Comparison of ENCODE assay signal across 10 cellular contexts in genomic region chr19:41705393-41706174, GRCh38. TPM values are rescaled to one million over a fixed set of nuclear protein-coding genes. Genes with fewer than 3 reads are reported as not detected.
DNase-seq lines count a peak whose midpoint lies in the region; ATAC-seq and TF ChIP-seq lines count a peak whose summit lies in the region.
"Had no signal": no experiment of that assay in that cellular context is flagged by ENCODE, and none has a peak within 500 bp of the region (broad histone marks: within the 10 kb centered on the region; RNA-seq: fewer than 3 reads in every experiment).

No MANE protein-coding gene starts in this region.

- no peak overlapping the region for H2BK20ac ChIP-seq in H9 (ENCODE audit: low read depth, low read length, poor library complexity, severe bottlenecking)

- no peak overlapping the region for H3K4me3 Mint-ChIP-seq in H9
- H3K4me3 Mint-ChIP-seq: T-helper 1 cell treated with Interleukin-12 subunit alpha and Interleukin-12 subunit beta and Interleukin-4 antibody, amounts not matched to agents 30 μg/mL and 1 μg/mL, for 36 hours had no signal

- intact Hi-C loops in colonic mucosa (cut with DNase I): loop anchor here (2.0 kb wide), 1 partner anchor 41 kb away; no protein-coding TSS in a partner anchor
- intact Hi-C loops in esophagus squamous epithelium (cut with DNase I): no loop called here

- H3K9me3 Mint-ChIP-seq in H9: peaks cover 81 to 96% of the 10 kb centered on the region in 2 experiments
- H3K9me3 Mint-ChIP-seq: T-helper 1 cell treated with Interleukin-12 subunit alpha and Interleukin-12 subunit beta and Interleukin-4 antibody, amounts not matched to agents 30 μg/mL and 1 μg/mL, for 36 hours had no signal

- no peak overlapping the region for H3K4ac ChIP-seq in H9 (ENCODE audit: low read depth, low read length)

- no peak overlapping the region for H2BK5ac ChIP-seq in H9 (ENCODE audit: insufficient read length, low read length)

- H3K27me3 ChIP-seq in H9 (ENCODE audit: insufficient read depth, low read length) (no peaks in the 10 kb centered on the region), colonic mucosa (no peaks in the 10 kb centered on the region), esophagus squamous epithelium (peaks cover 0 to 80% (median 0%) of the 10 kb centered on the region in 4 donors), WERI-Rb-1 (ENCODE audit: insufficient read depth, low read depth, severe bottlenecking) (peaks cover 77% of the 10 kb centered on the region)

- H2AK5ac ChIP-seq in H9 (ENCODE audit: insufficient read length, low read length): no peak overlapping the region

- no peaks in the 10 kb centered on the region for H3K79me1 ChIP-seq in H9 (ENCODE audit: insufficient read depth, low read depth, low read length, poor library complexity, severe bottlenecking)

- H3K36me3 Mint-ChIP-seq in H9 (ENCODE audit: insufficient read depth in 1 of 3, low read depth in 3 of 3): peaks cover 3 to 32% (median 8%) of the 10 kb centered on the region in 3 experiments; a peak in 5 of 7 replicates

- H3K4me1 Mint-ChIP-seq in H9: no peaks in the 10 kb centered on the region

- H2AFZ ChIP-seq in H9 (ENCODE audit: low read length): no peak overlapping the region

- H3K27me3 Mint-ChIP-seq in H9 (ENCODE audit: low read depth): peaks cover 2% of the 10 kb centered on the region

- TF ChIP-seq POLR2A in esophagus squamous epithelium (IDR thresholded peaks at IDR 0.05): no peak

- H3K14ac ChIP-seq in H9 (ENCODE audit: insufficient read depth, low read length): no peak overlapping the region

- H4K20me1 ChIP-seq in H9 (ENCODE audit: control insufficient read depth, insufficient read depth, insufficient read length): peaks cover 4% of the 10 kb centered on the region

- no peak overlapping the region for H3K27ac ChIP-seq in H9 (ENCODE audit: insufficient read length, low read depth, low read length)
- no peak overlapping the region for H3K27ac ChIP-seq in colonic mucosa
- H3K27ac ChIP-seq in esophagus squamous epithelium: no peak overlapping the region
- no peak overlapping the region for H3K27ac ChIP-seq in WERI-Rb-1

- H3T11ph ChIP-seq in H9 (ENCODE audit: low read length): no peak overlapping the region

- no peak overlapping the region for H3K4me2 ChIP-seq in H9 (ENCODE audit: insufficient read depth, insufficient read length, low read length)

- no peak overlapping the region for H3K18ac ChIP-seq in H9 (ENCODE audit: insufficient read length, low read depth, low read length)

- peak; percentile 67 for DNase-seq in H9
- peak; percentile 7 for DNase-seq in SK-MEL-5 (ENCODE audit: low read depth, low spot score)
- peak; percentile 59 for DNase-seq in colonic mucosa
- peak; percentile 24 for DNase-seq in stimulated activated CD4-positive, alpha-beta T cell treated with anti-CD3 and anti-CD28 coated beads, Interleukin-12 subunit alpha, Interleukin-12 subunit beta, amount 100 ng/mL, for 4 hours
- no peak for DNase-seq in esophagus squamous epithelium (lab: John Stamatoyannopoulos, UW)
- DNase-seq in cerebellar nuclear complex (lab: John Stamatoyannopoulos, UW): no peak
- no peak for DNase-seq in WERI-Rb-1

- TF ChIP-seq CTCF in H9 (conservative IDR thresholded peaks at IDR 0.05) (no peak), colonic mucosa (IDR thresholded peaks at IDR 0.05) (no peak), esophagus squamous epithelium (IDR thresholded peaks at IDR 0.05) (no peak), WERI-Rb-1 (IDR thresholded peaks at IDR 0.05; ENCODE audit: low read depth, low read length) (no peak)

- H2BK15ac ChIP-seq in H9 (ENCODE audit: low read depth, low read length): no peak overlapping the region

- H2BK120ac ChIP-seq in H9 (ENCODE audit: low read depth, low read length, poor library complexity, severe bottlenecking): no peak overlapping the region

- ATAC-seq in HG02852 (IDR thresholded peaks at IDR 0.05; ENCODE audit: unreplicated experiment): no peak

- no peak overlapping the region for H4K91ac ChIP-seq in H9 (ENCODE audit: insufficient read length, low read depth, low read length)

- H3K23me2 ChIP-seq in H9 (ENCODE audit: insufficient read length, low read depth, low read length, poor library complexity, severe bottlenecking): no peaks in the 10 kb centered on the region

- H3K4me1 ChIP-seq in H9 (ENCODE audit: insufficient read depth, low read length): no peaks in the 10 kb centered on the region
- peaks cover 7% of the 10 kb centered on the region for H3K4me1 ChIP-seq in colonic mucosa
- H3K4me1 ChIP-seq in esophagus squamous epithelium: peaks cover 0 to 8% (median 0%) of the 10 kb centered on the region in 3 donors

- in situ Hi-C loops in SK-MEL-5 (cut with HindIII; ENCODE audit: low pct_unique_long_range_greater_than_20kb, low sequenced_read_pairs): no loop called here

- no peak overlapping the region for H3K9ac ChIP-seq in H9 (ENCODE audit: extremely low read depth, insufficient read length, low read length)
- no peak overlapping the region for H3K9ac ChIP-seq in colonic mucosa (ENCODE audit: low read depth in 2 of 2, low read length in 2 of 2)

- no peak overlapping the region for H3K56ac ChIP-seq in H9 (ENCODE audit: insufficient read length, low read depth, low read length)

- no peak overlapping the region for H4K5ac ChIP-seq in H9 (ENCODE audit: insufficient read length, low read depth, low read length)

- H3K79me2 ChIP-seq in H9 (ENCODE audit: insufficient read depth, low read length): no peaks in the 10 kb centered on the region

- no CpG with 5 or more reads among the region's 10 CpGs for WGBS in H9 (ENCODE audit: extremely low coverage, insufficient read length, low lambda C conversion rate)
- 32 to 52% methylated on average over 7 to 9 of the region's 10 CpGs for WGBS in esophagus squamous epithelium, 2 donors

- H3K27ac Mint-ChIP-seq in H9: no peak overlapping the region
- H3K27ac Mint-ChIP-seq: T-helper 1 cell treated with Interleukin-12 subunit alpha and Interleukin-12 subunit beta and Interleukin-4 antibody, amounts not matched to agents 30 μg/mL and 1 μg/mL, for 36 hours had no signal

- H3K4me3 ChIP-seq in colonic mucosa: no peak overlapping the region
- H3K4me3 ChIP-seq in esophagus squamous epithelium: no peak overlapping the region
- H3K4me3 ChIP-seq in WERI-Rb-1 (ENCODE audit: low read depth, low read length): no peak overlapping the region

- H4K8ac ChIP-seq in H9 (replicated peaks; ENCODE audit: insufficient read length, low read depth, low read length): no peak overlapping the region

- no peak overlapping the region for H3K23ac ChIP-seq in H9 (ENCODE audit: insufficient read length, low read depth, low read length)

- H3K36me3 ChIP-seq in colonic mucosa (no peaks in the 10 kb centered on the region), esophagus squamous epithelium (no peaks in the 10 kb centered on the region), WERI-Rb-1 (no peaks in the 10 kb centered on the region)

- no peak overlapping the region for H2BK12ac ChIP-seq in H9 (ENCODE audit: insufficient read length, low read depth, low read length)

- peaks cover 10% of the 10 kb centered on the region for H3K9me3 ChIP-seq in H9 (ENCODE audit: control insufficient read depth, low read depth, low read length)
- no peaks in the 10 kb centered on the region for H3K9me3 ChIP-seq in colonic mucosa
- H3K9me3 ChIP-seq in esophagus squamous epithelium: no peaks in the 10 kb centered on the region
- H3K9me3 ChIP-seq in WERI-Rb-1 (ENCODE audit: severe bottlenecking): no peaks in the 10 kb centered on the region

RNA-seq across cellular contexts. Expression of gene CEACAM5, which starts 2.8 kb away (rescaled TPM):
- not detected in 2 replicates for total RNA-seq in H9 (2021)
- not detected in 2 replicates for total RNA-seq in SK-MEL-5 (2014; rRNA removed; shearing (Covaris generic))
- not detected in 2 replicates for polyA plus RNA-seq in SK-MEL-5 (2015; cell fraction: cytosol; rRNA removed)
- polyA plus RNA-seq in SK-MEL-5 (2015; cell fraction: nucleus; rRNA removed): not detected in 2 replicates
- 1,000 to 10,000 TPM; 2,196 to 2,217 TPM for total RNA-seq in colonic mucosa
- 100 to 1,000 TPM in 3 of 4 donors, 10 to 100 TPM in 1; 86.4 to 374 (median 293) TPM for total RNA-seq in esophagus squamous epithelium
- total RNA-seq: dermis microvascular lymphatic vessel endothelial cell had no signal

RNA-seq across cellular contexts. Expression of gene CEACAM7, which starts 17.5 kb away (rescaled TPM):
- total RNA-seq in H9 (2021) (not detected in 2 replicates), colonic mucosa (100 to 1,000 TPM; 329 to 919 TPM), esophagus squamous epithelium (100 to 1,000 TPM in 2 of 4 donors, 10 to 100 TPM in 2; 10.5 to 103 (median 76.7) TPM)
- total RNA-seq in SK-MEL-5 (2014; rRNA removed; shearing (Covaris generic)): not detected in 2 replicates
- not detected in 2 replicates for polyA plus RNA-seq in SK-MEL-5 (2015; cell fraction: cytosol; rRNA removed)
- polyA plus RNA-seq in SK-MEL-5 (2015; cell fraction: nucleus; rRNA removed): not detected in 2 replicates

RNA-seq across cellular contexts. Expression of gene CEACAM6, which starts 49.7 kb away (rescaled TPM):
- not detected in 2 replicates for total RNA-seq in H9 (2021)
- 0.13 TPM in 1 of 2 replicates, not detected in the other for total RNA-seq in SK-MEL-5 (2014; rRNA removed; shearing (Covaris generic))
- polyA plus RNA-seq in SK-MEL-5 (2015; cell fraction: cytosol; rRNA removed): 0.05 and 0.08 TPM in 2 replicates
- not detected in 2 replicates for polyA plus RNA-seq in SK-MEL-5 (2015; cell fraction: nucleus; rRNA removed)
- total RNA-seq in colonic mucosa: 100 to 1,000 TPM; 260 to 655 TPM
- total RNA-seq in esophagus squamous epithelium: 100 to 1,000 TPM in 3 of 4 donors, 10 to 100 TPM in 1; 70.8 to 288 (median 176) TPM
- total RNA-seq: dermis microvascular lymphatic vessel endothelial cell had no signal

Comparison
In these comparisons a context has a peak if more than half of its experiments do, and no peak if none do; other contexts are left out.
1. DNase-seq: peak in H9 (single experiment), SK-MEL-5 (single experiment), colonic mucosa (single experiment) and stimulated activated CD4-positive, alpha-beta T cell treated with anti-CD3 and anti-CD28 coated beads, Interleukin-12 subunit alpha, Interleukin-12 subunit beta, amount 100 ng/mL, for 4 hours (single experiment); none in esophagus squamous epithelium (single experiment), cerebellar nuclear complex (0 of 2) and WERI-Rb-1 (single experiment).
2. RNA of gene CEACAM5, which starts 2.8 kb away (total RNA-seq): 2,196 to 2,217 TPM in colonic mucosa and 86.4 to 374 TPM in esophagus squamous epithelium; not detected in H9 and not detected in SK-MEL-5; every median in the first group is over 10 times any median in the second.
3. RNA of gene CEACAM7, which starts 17.5 kb away (total RNA-seq): 329 to 919 TPM in colonic mucosa and 10.5 to 103 TPM in esophagus squamous epithelium; not detected in H9 and not detected in SK-MEL-5; every median in the first group is over 10 times any median in the second.
4. RNA of gene CEACAM6, which starts 49.7 kb away (total RNA-seq): 260 to 655 TPM in colonic mucosa and 70.8 to 288 TPM in esophagus squamous epithelium; not detected in H9 and 0.13 TPM in SK-MEL-5; every median in the first group is over 10 times any median in the second.